13 cellular contexts compared by ENCODE assay signal in genomic region chr18:36933552-36933951, GRCh38.
DNase-seq lines count a peak whose midpoint lies in the region; ATAC-seq and TF ChIP-seq lines count a peak whose summit lies in the region.
"Had no signal": no experiment of that assay in that cellular context is flagged by ENCODE, and none has a peak within 500 bp of the region (broad histone marks: within the 10 kb centered on the region; RNA-seq: fewer than 3 reads in every experiment).

No MANE protein-coding gene starts in this region.

- DNase-seq in RWPE2 (ENCODE audit: low spot score) = no peak
- no peak for DNase-seq in neuronal stem cell (ENCODE audit: low spot score)
- DNase-seq in inferior parietal cortex (ENCODE audit: extremely low spot score) = no peak
- no peak for DNase-seq in GM20000 (ENCODE audit: low spot score)
- DNase-seq: Calu3; CD8-positive, alpha-beta T cell; GDM1; GOT3 had no signal

- no peak overlapping the region for H4K8ac ChIP-seq in neuronal stem cell (ENCODE audit: low read depth, low read length)

- H2BK12ac ChIP-seq in neuronal stem cell (ENCODE audit: low read length) = no peak overlapping the region

- H3K36me3 ChIP-seq in HEK293 (ENCODE audit: control insufficient read depth in 2 of 2, insufficient read depth in 1 of 2, low read length in 2 of 2) (no peaks in the 10 kb centered on the region), RWPE2 (ENCODE audit: low read depth) (no peaks in the 10 kb centered on the region), neuronal stem cell (replicated peaks in 1 of 2; ENCODE audit: control insufficient read depth in 2 of 2, insufficient read depth in 2 of 2, low read length in 2 of 2) (peaks cover 0 to 3% of the 10 kb centered on the region in 2 donors)
- H3K36me3 ChIP-seq: HAP-1 had no signal

- H3K27me3 ChIP-seq in RWPE2 (ENCODE audit: insufficient read depth, poor library complexity, severe bottlenecking) = no peaks in the 10 kb centered on the region
- H3K27me3 ChIP-seq in neuronal stem cell (ENCODE audit: control insufficient read depth in 3 of 3, insufficient read depth in 3 of 3, low read depth in 1 of 3, low read length in 3 of 3) = no peaks in the 10 kb centered on the region
- H3K27me3 ChIP-seq: BLaER1 treated with 17β-estradiol and CSF1 and Interleukin-3, amounts not matched to agents 10 nM and 100 nM had no signal

- peak overlapping the region; percentile 13 for H3K18ac ChIP-seq in neuronal stem cell (ENCODE audit: low read length)

- H3K14ac ChIP-seq in neuronal stem cell (ENCODE audit: low read length) = no peak overlapping the region

- TF ChIP-seq CTCF in HEK293 (tag by site-specific recombination; IDR thresholded peaks at IDR 0.05) (no peak), RWPE2 (IDR thresholded peaks at IDR 0.05; ENCODE audit: poor library complexity, severe bottlenecking) (no peak), GM20000 (IDR thresholded peaks at IDR 0.05; ENCODE audit: extremely low read depth, missing control alignments) (no peak)

- no peak overlapping the region for H2AFZ ChIP-seq in neuronal stem cell (ENCODE audit: low read length)

- no peak overlapping the region for H3K4ac ChIP-seq in neuronal stem cell (ENCODE audit: low read length)

- H3K9me3 ChIP-seq in HEK293 (ENCODE audit: control insufficient read depth, insufficient read depth, low read depth, low read length) = no peaks in the 10 kb centered on the region
- peaks cover 2% of the 10 kb centered on the region for H3K9me3 ChIP-seq in RWPE2 (ENCODE audit: severe bottlenecking)
- no peaks in the 10 kb centered on the region for H3K9me3 ChIP-seq in neuronal stem cell (replicated peaks in 1 of 2; ENCODE audit: control insufficient read depth in 2 of 2, insufficient read depth in 1 of 2, low read depth in 1 of 2, low read length in 2 of 2)
- H3K9me3 ChIP-seq: HAP-1 had no signal

- no peak overlapping the region for H2BK15ac ChIP-seq in neuronal stem cell (ENCODE audit: low read length)

- H2BK5ac ChIP-seq in neuronal stem cell (ENCODE audit: low read length) = no peak overlapping the region

- no peaks in the 10 kb centered on the region for H3K79me1 ChIP-seq in neuronal stem cell (ENCODE audit: low read depth, low read length)

- no CpG with 5 or more reads among the region's 2 CpGs for WGBS in neuronal stem cell (ENCODE audit: extremely low coverage in 2 of 2, insufficient read length in 2 of 2, insufficient replicate concordance in 1 of 2), 2 donors

- no peak overlapping the region for H3K23ac ChIP-seq in neuronal stem cell (ENCODE audit: low read depth, low read length, poor library complexity)

- H3K27ac ChIP-seq in HEK293 (ENCODE audit: extremely low read depth, low read depth, low read length) (no peak overlapping the region), RWPE2 (ENCODE audit: poor library complexity, severe bottlenecking) (no peak overlapping the region), neuronal stem cell (replicated peaks; ENCODE audit: low read length) (no peak overlapping the region)
- H3K27ac ChIP-seq: BLaER1 treated with 17β-estradiol and CSF1 and Interleukin-3, amounts not matched to agents 10 nM and 100 nM; HL-60 had no signal

- POLR2A ChIA-PET in HEK293 (lab: Yijun Ruan, JAX) = no interaction called here

- H3K4me3 ChIP-seq in HEK293 (ENCODE audit: low read depth, low read length) (no peak overlapping the region), RWPE2 (ENCODE audit: severe bottlenecking) (no peak overlapping the region), neuronal stem cell (ENCODE audit: low read length in 2 of 2) (no peak overlapping the region)
- H3K4me3 ChIP-seq: BLaER1 treated with 17β-estradiol and CSF1 and Interleukin-3, amounts not matched to agents 10 nM and 100 nM; HAP-1 had no signal

- no peak overlapping the region for H4K91ac ChIP-seq in neuronal stem cell (ENCODE audit: low read depth, low read length, poor library complexity)

- CTCF ChIA-PET in HEK293 (lab: Yijun Ruan, JAX) = interaction anchor here (0.6 kb wide), 1 partner anchor 76 kb away, joined by 4 read pairs; no protein-coding TSS in a partner anchor

- H2AK5ac ChIP-seq in neuronal stem cell (ENCODE audit: low read depth, low read length) = peak overlapping the region; percentile 63

- peak; percentile 14; the same call in 1 of the 3 replicates for ATAC-seq in RWPE2 (ENCODE audit: low read depth)
- no peak for ATAC-seq in HG03095 (IDR thresholded peaks at IDR 0.05; ENCODE audit: unreplicated experiment)
- ATAC-seq: CD8-positive, alpha-beta T cell had no signal

- H3K4me1 ChIP-seq in HEK293 (ENCODE audit: control insufficient read depth, insufficient read depth, low read length) (no peaks in the 10 kb centered on the region), RWPE2 (ENCODE audit: insufficient read depth, poor library complexity, severe bottlenecking) (no peaks in the 10 kb centered on the region), neuronal stem cell (ENCODE audit: control insufficient read depth in 2 of 2, insufficient read depth in 1 of 2, low read depth in 1 of 2, low read length in 2 of 2) (peaks cover 0 to 9% of the 10 kb centered on the region in 2 donors)
- H3K4me1 ChIP-seq: BLaER1 treated with 17β-estradiol and CSF1 and Interleukin-3, amounts not matched to agents 10 nM and 100 nM; HAP-1 had no signal

- H3K4me2 ChIP-seq in neuronal stem cell (ENCODE audit: insufficient read depth, low read length, poor library complexity, severe bottlenecking) = no peak overlapping the region
- H3K4me2 ChIP-seq: BLaER1 treated with 17β-estradiol and CSF1 and Interleukin-3, amounts not matched to agents 10 nM and 100 nM had no signal

- no peak overlapping the region for H3K9ac ChIP-seq in neuronal stem cell (ENCODE audit: low read depth, low read length, poor library complexity)
- H3K9ac ChIP-seq: BLaER1 treated with 17β-estradiol and CSF1 and Interleukin-3, amounts not matched to agents 10 nM and 100 nM had no signal

- no peak overlapping the region for H2BK120ac ChIP-seq in neuronal stem cell (ENCODE audit: low read depth, low read length)

TF ChIP-seq in HEK293, 187 proteins besides CTCF, POLR2A, EP300 and RAD21:
- TF ChIP-seq ZIC2 (tag by site-specific recombination; IDR thresholded peaks at IDR 0.05) = peak; percentile 45; the same call in 1 of the 2 replicates
- no peak for TF ChIP-seq ZNF645 (tag by site-specific recombination; IDR thresholded peaks at IDR 0.05)
